In genomic region chr1:26125946-26126320, GRCh38 we compare ENCODE assay signal across 10 cellular contexts. TPM values are rescaled to one million over a fixed set of nuclear protein-coding genes. Genes with fewer than 3 reads are reported as not detected.
DNase-seq lines count a peak whose midpoint lies in the region; ATAC-seq and TF ChIP-seq lines count a peak whose summit lies in the region.
"Had no signal": no experiment of that assay in that cellular context is flagged by ENCODE, and none has a peak within 500 bp of the region (broad histone marks: within the 10 kb centered on the region; RNA-seq: fewer than 3 reads in every experiment).

No MANE protein-coding gene starts in this region.

- no peak for ATAC-seq in stimulated activated naive CD8-positive, alpha-beta T cell treated with anti-CD3 and anti-CD28 coated beads, Interleukin-15, Interleukin-2, amounts not matched to agents 100 U/mL and 50 U/mL, for 24 hours
- ATAC-seq in activated CD8-positive, alpha-beta T cell treated with anti-CD3 and anti-CD28 coated beads, Interleukin-2, amount 10 ng/mL, durations not matched to agents 7 days and 5 days = no peak

- no peak for TF ChIP-seq CTCF in foreskin fibroblast (IDR thresholded peaks at IDR 0.05; ENCODE audit: low read depth, low read length)
- no peak for TF ChIP-seq CTCF in endothelial cell (IDR thresholded peaks at IDR 0.05; ENCODE audit: unreplicated experiment)

- H3K9me3 ChIP-seq in mucosa of stomach (ENCODE audit: control insufficient read depth, low read length) = no peaks in the 10 kb centered on the region
- H3K9me3 ChIP-seq: thoracic aorta had no signal

- H3K4me1 Mint-ChIP-seq in stimulated activated naive CD8-positive, alpha-beta T cell treated with anti-CD3 and anti-CD28 coated beads, Interleukin-15, Interleukin-2, amounts not matched to agents 100 ng/mL and 50 ng/mL, for 24 hours (ENCODE audit: low read depth) = peaks cover 64% of the 10 kb centered on the region
- H3K4me1 Mint-ChIP-seq in activated CD8-positive, alpha-beta T cell treated with anti-CD3 and anti-CD28 coated beads, Interleukin-2, amount 10 ng/mL, durations not matched to agents 7 days and 5 days (ENCODE audit: low read depth) = peaks cover 64% of the 10 kb centered on the region
- H3K4me1 Mint-ChIP-seq in endothelial cell (ENCODE audit: unreplicated experiment) = peaks cover 11% of the 10 kb centered on the region

- H3K9me3 Mint-ChIP-seq in stimulated activated naive CD8-positive, alpha-beta T cell treated with anti-CD3 and anti-CD28 coated beads, Interleukin-15, Interleukin-2, amounts not matched to agents 100 ng/mL and 50 ng/mL, for 24 hours = no peaks in the 10 kb centered on the region
- H3K9me3 Mint-ChIP-seq in activated CD8-positive, alpha-beta T cell treated with anti-CD3 and anti-CD28 coated beads, Interleukin-2, amount 10 ng/mL, durations not matched to agents 7 days and 5 days (ENCODE audit: insufficient read depth) = no peaks in the 10 kb centered on the region
- H3K9me3 Mint-ChIP-seq in endothelial cell (ENCODE audit: unreplicated experiment) = no peaks in the 10 kb centered on the region

- POLR2A ChIA-PET in activated CD8-positive, alpha-beta T cell treated with anti-CD3 and anti-CD28 coated beads, Interleukin-2, amount 10 ng/mL, durations not matched to agents 7 days and 5 days (lab: Charles Lee) = interaction anchor here (1.4 to 8.0 kb wide), 7 partner anchors 11 to 220 kb away, joined by 4 to 93 read pairs (median 12); partner anchors contain the start of genes PDIK1L and STMN1

- peak overlapping the region; percentile 67 for H3K4me3 Mint-ChIP-seq in stimulated activated naive CD8-positive, alpha-beta T cell treated with anti-CD3 and anti-CD28 coated beads, Interleukin-15, Interleukin-2, amounts not matched to agents 100 ng/mL and 50 ng/mL, for 24 hours
- peak overlapping the region; percentile 76 for H3K4me3 Mint-ChIP-seq in activated CD8-positive, alpha-beta T cell treated with anti-CD3 and anti-CD28 coated beads, Interleukin-2, amount 10 ng/mL, durations not matched to agents 7 days and 5 days
- no peak overlapping the region for H3K4me3 Mint-ChIP-seq in endothelial cell (ENCODE audit: unreplicated experiment)

- CTCF ChIA-PET in activated CD8-positive, alpha-beta T cell treated with anti-CD3 and anti-CD28 coated beads, Interleukin-2, amount 10 ng/mL, durations not matched to agents 7 days and 5 days (lab: Charles Lee) = interaction anchor here (0.8 to 17.1 kb wide), 11 partner anchors 13 to 233 kb away, joined by 3 to 317 read pairs (median 5); partner anchors contain the start of genes C1orf232, CEP85, PDIK1L and ZNF593

- no peaks in the 10 kb centered on the region for H3K36me3 ChIP-seq in mucosa of stomach (ENCODE audit: control insufficient read depth, insufficient read depth, low read length)

- no peaks in the 10 kb centered on the region for H3K27me3 Mint-ChIP-seq in stimulated activated naive CD8-positive, alpha-beta T cell treated with anti-CD3 and anti-CD28 coated beads, Interleukin-15, Interleukin-2, amounts not matched to agents 100 ng/mL and 50 ng/mL, for 24 hours
- no peaks in the 10 kb centered on the region for H3K27me3 Mint-ChIP-seq in activated CD8-positive, alpha-beta T cell treated with anti-CD3 and anti-CD28 coated beads, Interleukin-2, amount 10 ng/mL, durations not matched to agents 7 days and 5 days (ENCODE audit: low read depth)
- H3K27me3 Mint-ChIP-seq in endothelial cell (ENCODE audit: unreplicated experiment) = peaks cover 2% of the 10 kb centered on the region

- no peak for DNase-seq in stimulated activated naive CD8-positive, alpha-beta T cell treated with anti-CD3 and anti-CD28 coated beads, Interleukin-15, Interleukin-2, amounts not matched to agents 100 U/mL and 50 U/mL, for 24 hours
- no peak for DNase-seq in activated CD8-positive, alpha-beta T cell treated with anti-CD3 and anti-CD28 coated beads, Interleukin-2, amount 10 ng/mL, durations not matched to agents 7 days and 5 days
- DNase-seq in foreskin fibroblast = no peak
- no peak for DNase-seq in SHP77 treated with DMSO at 0.1 percent for 48 hours (lab: John Stamatoyannopoulos, UW)
- DNase-seq in NCI-H1694 (lab: John Stamatoyannopoulos, UW) = no peak
- DNase-seq in endothelial cell (ENCODE audit: low spot score) = no peak
- DNase-seq: retina had no signal

- H3K9ac ChIP-seq in mucosa of stomach (ENCODE audit: low read length) = peak overlapping the region; percentile 73

- no peaks in the 10 kb centered on the region for H3K27me3 ChIP-seq in mucosa of stomach (ENCODE audit: control insufficient read depth, insufficient read depth, low read length)

- H3K4me3 ChIP-seq in mucosa of stomach (ENCODE audit: low read length) (no peak overlapping the region), foreskin fibroblast (ENCODE audit: low read depth in 1 of 2, low read length in 2 of 2) (no peak overlapping the region)
- H3K4me3 ChIP-seq: thoracic aorta had no signal

- peaks cover 49% of the 10 kb centered on the region for H3K4me1 ChIP-seq in mucosa of stomach (ENCODE audit: control insufficient read depth, insufficient read depth, low read length)

- peaks cover 23% of the 10 kb centered on the region for H3K36me3 Mint-ChIP-seq in stimulated activated naive CD8-positive, alpha-beta T cell treated with anti-CD3 and anti-CD28 coated beads, Interleukin-15, Interleukin-2, amounts not matched to agents 100 ng/mL and 50 ng/mL, for 24 hours (ENCODE audit: low read depth)
- H3K36me3 Mint-ChIP-seq in activated CD8-positive, alpha-beta T cell treated with anti-CD3 and anti-CD28 coated beads, Interleukin-2, amount 10 ng/mL, durations not matched to agents 7 days and 5 days (ENCODE audit: low read depth) = peaks cover 35% of the 10 kb centered on the region
- no peaks in the 10 kb centered on the region for H3K36me3 Mint-ChIP-seq in endothelial cell (ENCODE audit: low read depth, unreplicated experiment)

- H3K27ac Mint-ChIP-seq in stimulated activated naive CD8-positive, alpha-beta T cell treated with anti-CD3 and anti-CD28 coated beads, Interleukin-15, Interleukin-2, amounts not matched to agents 100 ng/mL and 50 ng/mL, for 24 hours = peak overlapping the region; percentile 57
- H3K27ac Mint-ChIP-seq in activated CD8-positive, alpha-beta T cell treated with anti-CD3 and anti-CD28 coated beads, Interleukin-2, amount 10 ng/mL, durations not matched to agents 7 days and 5 days = peak overlapping the region; percentile 94
- H3K27ac Mint-ChIP-seq in endothelial cell (ENCODE audit: unreplicated experiment) = no peak overlapping the region

RNA-seq across cellular contexts. Expression of gene PDIK1L, which starts 14.3 kb away (rescaled TPM):
- 10 to 100 TPM; 21.3 to 25.4 TPM for total RNA-seq in activated CD8-positive, alpha-beta T cell treated with anti-CD3 and anti-CD28 coated beads, Interleukin-2, amount 10 ng/mL, durations not matched to agents 7 days and 5 days
- 6.8 TPM for total RNA-seq in endothelial cell (ENCODE audit: unreplicated experiment)

RNA-seq across cellular contexts. Expression of gene FAM110D, which starts 32.9 kb away (rescaled TPM):
- total RNA-seq in activated CD8-positive, alpha-beta T cell treated with anti-CD3 and anti-CD28 coated beads, Interleukin-2, amount 10 ng/mL, durations not matched to agents 7 days and 5 days = not detected
- 13.5 TPM for total RNA-seq in endothelial cell (ENCODE audit: unreplicated experiment)

RNA-seq across cellular contexts. Expression of gene C1orf232, which starts 42.8 kb away (rescaled TPM):
- total RNA-seq in activated CD8-positive, alpha-beta T cell treated with anti-CD3 and anti-CD28 coated beads, Interleukin-2, amount 10 ng/mL, durations not matched to agents 7 days and 5 days = not detected
- total RNA-seq in endothelial cell (ENCODE audit: unreplicated experiment) = not detected
- total RNA-seq: thoracic aorta had no signal

RNA-seq across cellular contexts. Expression of gene ZNF593, which starts 43.8 kb away (rescaled TPM):
- 10 to 100 TPM; 28.4 to 31.1 TPM for total RNA-seq in activated CD8-positive, alpha-beta T cell treated with anti-CD3 and anti-CD28 coated beads, Interleukin-2, amount 10 ng/mL, durations not matched to agents 7 days and 5 days
- 17.9 TPM for total RNA-seq in endothelial cell (ENCODE audit: unreplicated experiment)

RNA-seq across cellular contexts. Expression of gene ZNF593OS, which starts 45.7 kb away (rescaled TPM):
- total RNA-seq in activated CD8-positive, alpha-beta T cell treated with anti-CD3 and anti-CD28 coated beads, Interleukin-2, amount 10 ng/mL, durations not matched to agents 7 days and 5 days = not detected
- total RNA-seq in endothelial cell (ENCODE audit: unreplicated experiment) = not detected
- total RNA-seq: thoracic aorta had no signal

Comparison
In these comparisons a context has a peak if more than half of its experiments do, and no peak if none do; other contexts are left out.
1. RNA of gene FAM110D, which starts 32.9 kb away (total RNA-seq): 13.5 TPM in endothelial cell (single experiment); not detected in activated CD8-positive, alpha-beta T cell treated with anti-CD3 and anti-CD28 coated beads, Interleukin-2, amount 10 ng/mL, durations not matched to agents 7 days and 5 days; every median in the first group is over 10 times any median in the second.